ENCODE assay signal across 10 cellular contexts in genomic region chr16:11621920-11622651, GRCh38. TPM values are rescaled to one million over a fixed set of nuclear protein-coding genes. Genes with fewer than 3 reads are reported as not detected.
DNase-seq lines count a peak whose midpoint lies in the region; ATAC-seq and TF ChIP-seq lines count a peak whose summit lies in the region.
"Had no signal": no experiment of that assay in that cellular context is flagged by ENCODE, and none has a peak within 500 bp of the region (broad histone marks: within the 10 kb centered on the region; RNA-seq: fewer than 3 reads in every experiment).

No MANE protein-coding gene starts in this region.

- no peak overlapping the region for H3K4me3 ChIP-seq in thyroid gland (replicated peaks in 1 of 3)

- peak overlapping the region; percentile 71 for H3K4me3 Mint-ChIP-seq in activated T-helper 1 cell treated with anti-CD3 and anti-CD28 coated beads, Interleukin-12 subunit alpha, Interleukin-12 subunit beta, Interleukin-2, Interleukin-4 antibody, amounts not matched to agents 30 ng/mL and 10 ng/mL and 1 ng/mL, durations not matched to agents 14 hours and 24 hours and 36 hours
- H3K4me3 Mint-ChIP-seq in immature natural killer cell: peak overlapping the region; percentile 80 to 97 (median 87)
- H3K4me3 Mint-ChIP-seq: neural crest cell had no signal

- no peaks in the 10 kb centered on the region for H3K36me3 ChIP-seq in thyroid gland

- intact Hi-C loops in activated T-helper 1 cell treated with anti-CD3 and anti-CD28 coated beads, Interleukin-12 subunit alpha, Interleukin-12 subunit beta, Interleukin-2, Interleukin-4 antibody, amounts not matched to agents 30 ng/mL and 10 ng/mL and 1 ng/mL, durations not matched to agents 14 hours and 24 hours and 36 hours (cut with micrococcal nuclease): loop anchor here (2.0 kb wide), 1 partner anchor 37 kb away; no protein-coding TSS in a partner anchor
- intact Hi-C loops in thyroid gland (cut with DNase I): no loop called here

- peaks cover 33% of the 10 kb centered on the region for H3K4me1 Mint-ChIP-seq in activated T-helper 1 cell treated with anti-CD3 and anti-CD28 coated beads, Interleukin-12 subunit alpha, Interleukin-12 subunit beta, Interleukin-2, Interleukin-4 antibody, amounts not matched to agents 30 ng/mL and 10 ng/mL and 1 ng/mL, durations not matched to agents 14 hours and 24 hours and 36 hours (ENCODE audit: low read depth)
- H3K4me1 Mint-ChIP-seq in immature natural killer cell: peaks cover 79% of the 10 kb centered on the region in 2 donors

- DNase-seq in stimulated activated naive CD4-positive, alpha-beta T cell (lab: John Stamatoyannopoulos, UW): peak; percentile 22 to 81 (median 54)
- no peak for DNase-seq in stimulated activated naive CD4-positive, alpha-beta T cell treated with Interleukin-2 at 50 U/mL for 16 hours (lab: John Stamatoyannopoulos, UW)
- peak; percentile 40 for DNase-seq in activated T-helper 1 cell treated with anti-CD3 and anti-CD28 coated beads, Interleukin-12 subunit alpha, Interleukin-12 subunit beta, Interleukin-2, Interleukin-4 antibody, amounts not matched to agents 30 ng/mL and 10 ng/mL and 1 ng/mL, durations not matched to agents 14 hours and 24 hours and 36 hours (ENCODE audit: low spot score)
- DNase-seq in immature natural killer cell (peak; percentile 81 to 86 (median 83)), thyroid gland (no peak), NCI-H2029 (lab: John Stamatoyannopoulos, UW) (no peak), Kasumi-1 (lab: John Stamatoyannopoulos, UW) (no peak)

- TF ChIP-seq CTCF in thyroid gland (IDR thresholded peaks at IDR 0.05): no peak

- H3K27me3 ChIP-seq in thyroid gland: no peaks in the 10 kb centered on the region

- H3K27ac Mint-ChIP-seq in activated T-helper 1 cell treated with anti-CD3 and anti-CD28 coated beads, Interleukin-12 subunit alpha, Interleukin-12 subunit beta, Interleukin-2, Interleukin-4 antibody, amounts not matched to agents 30 ng/mL and 10 ng/mL and 1 ng/mL, durations not matched to agents 14 hours and 24 hours and 36 hours: peak overlapping the region; percentile 83
- H3K27ac Mint-ChIP-seq in immature natural killer cell: peak overlapping the region; percentile 94 to 100 (median 98)

- peaks cover 34 to 51% of the 10 kb centered on the region in 2 donors for H3K4me1 ChIP-seq in thyroid gland

- peaks cover 13% of the 10 kb centered on the region for H3K36me3 Mint-ChIP-seq in activated T-helper 1 cell treated with anti-CD3 and anti-CD28 coated beads, Interleukin-12 subunit alpha, Interleukin-12 subunit beta, Interleukin-2, Interleukin-4 antibody, amounts not matched to agents 30 ng/mL and 10 ng/mL and 1 ng/mL, durations not matched to agents 14 hours and 24 hours and 36 hours (ENCODE audit: low read depth)
- no peaks in the 10 kb centered on the region for H3K36me3 Mint-ChIP-seq in immature natural killer cell

- peak overlapping the region; percentile 20 to 95 (median 83) for H3K27ac ChIP-seq in thyroid gland
- H3K27ac ChIP-seq: VCaP had no signal

- no peak for ATAC-seq in HG02759 (IDR thresholded peaks at IDR 0.05; ENCODE audit: unreplicated experiment)

- WGBS in thyroid gland, 2 donors: 11 to 19% methylated on average over 18 to 19 of the region's 19 CpGs

- H3K9me3 Mint-ChIP-seq in activated T-helper 1 cell treated with anti-CD3 and anti-CD28 coated beads, Interleukin-12 subunit alpha, Interleukin-12 subunit beta, Interleukin-2, Interleukin-4 antibody, amounts not matched to agents 30 ng/mL and 10 ng/mL and 1 ng/mL, durations not matched to agents 14 hours and 24 hours and 36 hours: peaks cover 5% of the 10 kb centered on the region
- H3K9me3 Mint-ChIP-seq in immature natural killer cell: no peaks in the 10 kb centered on the region

- H3K27me3 Mint-ChIP-seq in activated T-helper 1 cell treated with anti-CD3 and anti-CD28 coated beads, Interleukin-12 subunit alpha, Interleukin-12 subunit beta, Interleukin-2, Interleukin-4 antibody, amounts not matched to agents 30 ng/mL and 10 ng/mL and 1 ng/mL, durations not matched to agents 14 hours and 24 hours and 36 hours (ENCODE audit: insufficient read depth): peaks cover 1% of the 10 kb centered on the region
- H3K27me3 Mint-ChIP-seq in immature natural killer cell (ENCODE audit: low read depth in 3 of 3): peaks cover 5 to 14% (median 13%) of the 10 kb centered on the region in 3 donors

- TF ChIP-seq POLR2A in thyroid gland (IDR thresholded peaks at IDR 0.05): no peak

- no peaks in the 10 kb centered on the region for H3K9me3 ChIP-seq in thyroid gland

RNA-seq across cellular contexts. Expression of gene LITAF, which starts 35.4 kb away (rescaled TPM):
- 197 and 199 TPM in 2 replicates for total RNA-seq in activated T-helper 1 cell treated with anti-CD3 and anti-CD28 coated beads, Interleukin-12 subunit alpha, Interleukin-12 subunit beta, Interleukin-2, Interleukin-4 antibody, amounts not matched to agents 30 ng/mL and 10 ng/mL and 1 ng/mL, durations not matched to agents 14 hours and 24 hours and 36 hours
- polyA plus RNA-seq in immature natural killer cell: 1,000 to 10,000 TPM; 1,031 to 1,827 (median 1,086) TPM
- total RNA-seq in thyroid gland: 100 to 1,000 TPM; 101 to 136 (median 112) TPM

RNA-seq across cellular contexts. Expression of gene SNN, which starts 46.2 kb away (rescaled TPM):
- total RNA-seq in activated T-helper 1 cell treated with anti-CD3 and anti-CD28 coated beads, Interleukin-12 subunit alpha, Interleukin-12 subunit beta, Interleukin-2, Interleukin-4 antibody, amounts not matched to agents 30 ng/mL and 10 ng/mL and 1 ng/mL, durations not matched to agents 14 hours and 24 hours and 36 hours: 7.3 and 7.9 TPM in 2 replicates
- 10 to 100 TPM in 1 of 3 donors, 1 to 10 TPM in 2; 2.4 to 11.1 (median 4.9) TPM for polyA plus RNA-seq in immature natural killer cell
- total RNA-seq in thyroid gland: 10 to 100 TPM; 31.5 to 50.6 (median 36.3) TPM

Comparison
In these comparisons a context has a peak if more than half of its experiments do, and no peak if none do; other contexts are left out.
1. DNase-seq: peak in stimulated activated naive CD4-positive, alpha-beta T cell (6 of 6), activated T-helper 1 cell treated with anti-CD3 and anti-CD28 coated beads, Interleukin-12 subunit alpha, Interleukin-12 subunit beta, Interleukin-2, Interleukin-4 antibody, amounts not matched to agents 30 ng/mL and 10 ng/mL and 1 ng/mL, durations not matched to agents 14 hours and 24 hours and 36 hours (single experiment) and immature natural killer cell (3 of 3); none in stimulated activated naive CD4-positive, alpha-beta T cell treated with Interleukin-2 at 50 U/mL for 16 hours (single experiment), thyroid gland (0 of 2), NCI-H2029 (single experiment) and Kasumi-1 (0 of 2).